Comparison of ENCODE assay signal across 12 cellular contexts in genomic region chr9:94649100-94649855, GRCh38. TPM values are rescaled to one million over a fixed set of nuclear protein-coding genes. Genes with fewer than 3 reads are reported as not detected.
A peak's percentile ranks its signal among the peaks of the same experiment; 100 is the strongest.
DNase-seq lines count a peak whose midpoint lies in the region; ATAC-seq, FAIRE-seq and TF ChIP-seq lines count a peak whose summit lies in the region.
"Had no signal": no experiment of that assay in that cellular context is flagged by ENCODE, and none has a peak within 500 bp of the region (broad histone marks: within the 10 kb centered on the region; RNA-seq: fewer than 3 reads in every experiment).

No MANE protein-coding gene starts in this region.

- peak overlapping the region; percentile 54 for H3K4me2 ChIP-seq in astrocyte (ENCODE audit: low read length)

- no peak for TF ChIP-seq CTCF in AG10803 (conservative IDR thresholded peaks at IDR 0.05; ENCODE audit: low read length)
- TF ChIP-seq CTCF in astrocyte (IDR thresholded peaks at IDR 0.05; ENCODE audit: insufficient read depth, low read depth, low read length) = no peak
- TF ChIP-seq CTCF in GM10266 (IDR thresholded peaks at IDR 0.05; ENCODE audit: control insufficient read depth, insufficient read depth, low read depth, missing control alignments) = no peak

- H3K27ac Mint-ChIP-seq in astrocyte (ENCODE audit: unreplicated experiment) (no peak overlapping the region), memory B cell (no peak overlapping the region)
- no peak overlapping the region for H3K27ac Mint-ChIP-seq in activated CD4-positive, alpha-beta T cell treated with anti-CD3 and anti-CD28 coated beads for 36 hours
- H3K27ac Mint-ChIP-seq: activated T-cell treated with anti-CD3 and anti-CD28 coated beads, Interleukin-2, amount 50 U/mL, for 24 hours had no signal

- ATAC-seq in memory B cell (ENCODE audit: low read depth) = peak; percentile 26
- ATAC-seq in activated CD4-positive, alpha-beta T cell treated with anti-CD3 and anti-CD28 coated beads for 36 hours = no peak

- H3K27me3 ChIP-seq in astrocyte (ENCODE audit: insufficient read depth, low read length) = no peaks in the 10 kb centered on the region

- peak; percentile 80 for DNase-seq in AG10803 (ENCODE audit: low read depth)
- peak; percentile 47 for DNase-seq in LHCN-M2 (ENCODE audit: low read depth)
- peak; percentile 90 for DNase-seq in astrocyte (ENCODE audit: low read depth)
- no peak for DNase-seq in memory B cell (ENCODE audit: low spot score in 2 of 2)
- no peak for DNase-seq in frontal cortex (ENCODE audit: low spot score in 2 of 2)
- no peak for DNase-seq in GM10266 (ENCODE audit: extremely low spot score)
- DNase-seq in GM19238 (ENCODE audit: insufficient read length, low spot score) = no peak
- DNase-seq in activated CD4-positive, alpha-beta T cell treated with anti-CD3 and anti-CD28 coated beads for 36 hours = no peak
- DNase-seq: activated T-cell treated with anti-CD3 and anti-CD28 coated beads, Interleukin-2, amount 50 U/mL, for 24 hours; left cardiac atrium; NCI-H1694 treated with DMSO at 0.1 percent for 48 hours had no signal

- H3K4me3 ChIP-seq in AG10803 (ENCODE audit: low read length) (no peak overlapping the region), astrocyte (ENCODE audit: insufficient read depth, low read depth, low read length) (no peak overlapping the region)

- H3K4me3 Mint-ChIP-seq in astrocyte (ENCODE audit: unreplicated experiment) = no peak overlapping the region
- H3K4me3 Mint-ChIP-seq in memory B cell = no peak overlapping the region
- no peak overlapping the region for H3K4me3 Mint-ChIP-seq in activated CD4-positive, alpha-beta T cell treated with anti-CD3 and anti-CD28 coated beads for 36 hours
- H3K4me3 Mint-ChIP-seq: activated T-cell treated with anti-CD3 and anti-CD28 coated beads, Interleukin-2, amount 50 U/mL, for 24 hours had no signal

- H3K4me1 ChIP-seq in astrocyte (ENCODE audit: insufficient read depth, low read length) = peaks cover 11% of the 10 kb centered on the region

- no peaks in the 10 kb centered on the region for H3K9me3 ChIP-seq in astrocyte (ENCODE audit: insufficient read depth, low read depth, low read length)

- H4K20me1 ChIP-seq in astrocyte (ENCODE audit: insufficient read depth, low read length) = no peaks in the 10 kb centered on the region

- POLR2A ChIA-PET in activated CD4-positive, alpha-beta T cell treated with anti-CD3 and anti-CD28 coated beads for 36 hours (lab: Charles Lee) = interaction anchor here (0.8 kb wide), 1 partner anchor 91 kb away, joined by 3 read pairs; no protein-coding TSS in a partner anchor

- H3K9me3 Mint-ChIP-seq in astrocyte (ENCODE audit: unreplicated experiment) (peaks cover 7% of the 10 kb centered on the region), memory B cell (no peaks in the 10 kb centered on the region)
- no peaks in the 10 kb centered on the region for H3K9me3 Mint-ChIP-seq in activated CD4-positive, alpha-beta T cell treated with anti-CD3 and anti-CD28 coated beads for 36 hours (ENCODE audit: low read depth)
- H3K9me3 Mint-ChIP-seq: activated T-cell treated with anti-CD3 and anti-CD28 coated beads, Interleukin-2, amount 50 U/mL, for 24 hours had no signal

- no peaks in the 10 kb centered on the region for H3K79me2 ChIP-seq in astrocyte (ENCODE audit: insufficient read depth, low read length)

- H3K27me3 Mint-ChIP-seq in astrocyte (ENCODE audit: low read depth, unreplicated experiment) = peaks cover 37% of the 10 kb centered on the region
- H3K27me3 Mint-ChIP-seq in memory B cell = peaks cover 2% of the 10 kb centered on the region
- H3K27me3 Mint-ChIP-seq in activated CD4-positive, alpha-beta T cell treated with anti-CD3 and anti-CD28 coated beads for 36 hours = peaks cover 2% of the 10 kb centered on the region
- H3K27me3 Mint-ChIP-seq: activated T-cell treated with anti-CD3 and anti-CD28 coated beads, Interleukin-2, amount 50 U/mL, for 24 hours had no signal

- H3K4me1 Mint-ChIP-seq in astrocyte (ENCODE audit: low read depth, unreplicated experiment) = no peaks in the 10 kb centered on the region
- H3K4me1 Mint-ChIP-seq in memory B cell = no peaks in the 10 kb centered on the region
- no peaks in the 10 kb centered on the region for H3K4me1 Mint-ChIP-seq in activated CD4-positive, alpha-beta T cell treated with anti-CD3 and anti-CD28 coated beads for 36 hours

- FAIRE-seq in astrocyte (lab: Jason Lieb, UNC) = peak; percentile 81
- FAIRE-seq in frontal cortex (lab: Jason Lieb, UNC) = no peak

- intact Hi-C loops in activated CD4-positive, alpha-beta T cell treated with anti-CD3 and anti-CD28 coated beads for 36 hours (cut with DNase I, micrococcal nuclease) = no loop called here

- H2AFZ ChIP-seq in astrocyte (ENCODE audit: low read depth, low read length) = no peak overlapping the region

- no peaks in the 10 kb centered on the region for H3K36me3 ChIP-seq in astrocyte (ENCODE audit: insufficient read depth, low read length)

- CTCF ChIA-PET in activated CD4-positive, alpha-beta T cell treated with anti-CD3 and anti-CD28 coated beads for 36 hours (lab: Charles Lee) = interaction anchor here (0.6 to 0.9 kb wide), 2 partner anchors 10 to 43 kb away, joined by 3 read pairs; partner anchors contain the start of gene FBP1

- no peak overlapping the region for H3K9ac ChIP-seq in astrocyte (ENCODE audit: low read length)

- peak overlapping the region; percentile 43 for H3K27ac ChIP-seq in astrocyte (ENCODE audit: low read depth, low read length)

- H3K36me3 Mint-ChIP-seq in astrocyte (ENCODE audit: low read depth, unreplicated experiment) (peaks cover 2% of the 10 kb centered on the region), memory B cell (no peaks in the 10 kb centered on the region)
- H3K36me3 Mint-ChIP-seq in activated CD4-positive, alpha-beta T cell treated with anti-CD3 and anti-CD28 coated beads for 36 hours (ENCODE audit: low read depth) = no peaks in the 10 kb centered on the region

RNA-seq across cellular contexts. Expression of gene FBP1, which starts 10.0 kb away (rescaled TPM):
- total RNA-seq in LHCN-M2 (2014; rRNA removed) (not detected in 2 replicates), astrocyte (0.25 TPM in 1 of 2 replicates, not detected in the other), frontal cortex (not detected)
- 0.18 TPM for polyA plus RNA-seq in LHCN-M2 (2012)
- total RNA-seq in activated CD4-positive, alpha-beta T cell treated with anti-CD3 and anti-CD28 coated beads for 36 hours = under 1 TPM; 0.39 to 0.47 TPM

RNA-seq across cellular contexts. Expression of gene FBP2, which starts 55.7 kb away (rescaled TPM):
- total RNA-seq in LHCN-M2 (2014; rRNA removed) = not detected in 2 replicates
- polyA plus RNA-seq in LHCN-M2 (2012) = not detected
- not detected in 2 replicates for total RNA-seq in astrocyte
- not detected for total RNA-seq in frontal cortex
- not detected for total RNA-seq in activated CD4-positive, alpha-beta T cell treated with anti-CD3 and anti-CD28 coated beads for 36 hours
- total RNA-seq: dermis microvascular lymphatic vessel endothelial cell had no signal

Comparison
In these comparisons a context has a peak if more than half of its experiments do, and no peak if none do; other contexts are left out.
1. DNase-seq: peak in AG10803 (single experiment), LHCN-M2 (single experiment) and astrocyte (single experiment); none in memory B cell (0 of 2), frontal cortex (0 of 2), GM10266 (single experiment), GM19238 (single experiment) and activated CD4-positive, alpha-beta T cell treated with anti-CD3 and anti-CD28 coated beads for 36 hours (single experiment).